In the genomic region with DNA sequence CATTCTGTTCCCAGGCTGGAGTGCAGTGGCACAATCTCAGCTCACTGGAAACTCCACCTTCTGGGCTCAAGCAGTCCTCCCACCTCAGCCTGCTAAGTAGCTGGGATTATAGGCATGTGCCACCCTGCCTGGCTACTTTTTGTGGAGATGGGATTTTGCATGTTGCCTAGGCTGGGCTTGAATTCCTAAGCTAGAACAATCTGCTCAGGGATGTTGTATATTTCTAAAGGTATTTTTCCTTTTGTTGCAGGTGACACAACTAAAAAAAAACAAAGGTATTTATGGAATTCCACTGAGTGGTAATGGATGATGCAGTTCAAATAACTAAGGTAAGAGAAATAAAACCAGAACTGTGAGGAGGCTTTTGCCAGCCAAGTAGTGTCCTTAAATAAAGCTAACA, we compare ENCODE assay signal across 22 cellular contexts. TPM values are rescaled to one million over a fixed set of nuclear protein-coding genes. Genes with fewer than 3 reads are reported as not detected.
A peak's percentile ranks its signal among the peaks of the same experiment; 100 is the strongest.
DNase-seq lines count a peak whose midpoint lies in the region; ATAC-seq, FAIRE-seq and TF ChIP-seq lines count a peak whose summit lies in the region.
"Had no signal": no experiment of that assay in that cellular context is flagged by ENCODE, and none has a peak within 500 bp of the region (broad histone marks: within the 10 kb centered on the region; RNA-seq: fewer than 3 reads in every experiment).

No MANE protein-coding gene starts in this region.

- no peak for TF ChIP-seq POLR2A in breast epithelium (IDR thresholded peaks at IDR 0.05)

- FAIRE-seq in bronchial epithelial cell (lab: Jason Lieb, UNC): no peak
- FAIRE-seq: GM12892 had no signal

- in situ Hi-C loops in mammary epithelial cell (cut with MboI; ENCODE audit: low sequenced_read_pairs in 2 of 2): no loop called here

- no peaks in the 10 kb centered on the region for H4K20me1 ChIP-seq in mammary epithelial cell (ENCODE audit: insufficient read depth, low read length)

- DNase-seq in mammary epithelial cell: peak; percentile 17
- DNase-seq in breast epithelium (ENCODE audit: low spot score in 2 of 2): no peak
- DNase-seq in bronchial epithelial cell (ENCODE audit: low read depth): peak; percentile 13
- no peak for DNase-seq in left lung
- DNase-seq in effector CD4-positive, alpha-beta T cell: no peak
- no peak for DNase-seq in SJCRH30
- no peak for DNase-seq in substantia nigra (lab: John Stamatoyannopoulos, UW)
- DNase-seq: Calu3; CD4-positive, alpha-beta T cell; DMS53; GOT3; NCI-H1105 treated with DMSO at 0.1 percent for 48 hours; NCI-H1694; NCI-H2081 treated with DMSO at 0.1 percent for 48 hours; NCI-H510A; NCI-H774; PC-3 had no signal

- intact Hi-C loops in mammary epithelial cell (cut with micrococcal nuclease): no loop called here
- intact Hi-C loops in breast epithelium (cut with DNase I; ENCODE audit: low total_unique reads): no loop called here
- intact Hi-C loops in left lung (cut with DNase I): no loop called here

- H3K4me3 ChIP-seq in mammary epithelial cell (replicated peaks in 1 of 3; ENCODE audit: insufficient read depth in 1 of 3, low read depth in 2 of 3, low read length in 3 of 3): no peak overlapping the region
- no peak overlapping the region for H3K4me3 ChIP-seq in breast epithelium
- H3K4me3 ChIP-seq in bronchial epithelial cell (ENCODE audit: low read depth, low read length): no peak overlapping the region
- no peak overlapping the region for H3K4me3 ChIP-seq in left lung
- H3K4me3 ChIP-seq in SJCRH30: no peak overlapping the region
- H3K4me3 ChIP-seq: SJSA1 had no signal

- H3K4me1 ChIP-seq in mammary epithelial cell (ENCODE audit: insufficient read depth, low read length) (no peaks in the 10 kb centered on the region), breast epithelium (no peaks in the 10 kb centered on the region), left lung (peaks cover 0 to 7% of the 10 kb centered on the region in 2 donors), SJCRH30 (no peaks in the 10 kb centered on the region)
- H3K4me1 ChIP-seq: SJSA1 had no signal

- CTCF ChIA-PET in mammary epithelial cell (lab: Charles Lee; ENCODE audit: low non-redundant PET): interaction anchor here (0.5 kb wide), 1 partner anchor 65 kb away, joined by 3 read pairs; no protein-coding TSS in a partner anchor

- H2AFZ ChIP-seq in mammary epithelial cell (ENCODE audit: low read depth, low read length): no peak overlapping the region

- no peaks in the 10 kb centered on the region for H3K27me3 ChIP-seq in mammary epithelial cell (ENCODE audit: insufficient read depth, low read length)
- H3K27me3 ChIP-seq in breast epithelium: no peaks in the 10 kb centered on the region
- H3K27me3 ChIP-seq in bronchial epithelial cell (ENCODE audit: control insufficient read depth, insufficient read depth, low read length): no peaks in the 10 kb centered on the region
- H3K27me3 ChIP-seq in left lung: no peaks in the 10 kb centered on the region
- no peaks in the 10 kb centered on the region for H3K27me3 ChIP-seq in SJCRH30
- H3K27me3 ChIP-seq: SJSA1 had no signal

- no peak overlapping the region for H3K4me2 ChIP-seq in mammary epithelial cell (ENCODE audit: insufficient read depth, low read depth, low read length)

- H3K9ac ChIP-seq in mammary epithelial cell (ENCODE audit: insufficient read depth, low read length): no peak overlapping the region

- H3K9me3 ChIP-seq in mammary epithelial cell (replicated peaks; ENCODE audit: insufficient read depth, low read length) (no peaks in the 10 kb centered on the region), breast epithelium (no peaks in the 10 kb centered on the region), left lung (no peaks in the 10 kb centered on the region), SJCRH30 (replicated peaks) (no peaks in the 10 kb centered on the region)
- H3K9me3 ChIP-seq: SJSA1 had no signal

- peaks cover 31% of the 10 kb centered on the region for H3K79me2 ChIP-seq in mammary epithelial cell (ENCODE audit: insufficient read depth, low read length)

- no TSS peak for BruUV-seq in mammary epithelial cell (replicated peaks; lab: Mats Ljungman, UMichigan)

- no peaks in the 10 kb centered on the region for H3K36me3 ChIP-seq in mammary epithelial cell (ENCODE audit: insufficient read depth, low read length)
- no peaks in the 10 kb centered on the region for H3K36me3 ChIP-seq in breast epithelium
- H3K36me3 ChIP-seq in bronchial epithelial cell (ENCODE audit: control insufficient read depth, insufficient read depth, low read length): peaks cover 2% of the 10 kb centered on the region
- peaks cover 0 to 22% of the 10 kb centered on the region in 2 donors for H3K36me3 ChIP-seq in left lung
- peaks cover 10% of the 10 kb centered on the region; the same call in 1 of the 2 replicates for H3K36me3 ChIP-seq in SJCRH30

- dilution Hi-C loops in mammary epithelial cell (cut with HindIII; ENCODE audit: low sequenced_read_pairs): no loop called here

- ATAC-seq in left lung (peak; percentile 70), HG03565 (IDR thresholded peaks at IDR 0.05; ENCODE audit: unreplicated experiment) (no peak)
- ATAC-seq: PC-3 had no signal

- H3K27ac ChIP-seq in mammary epithelial cell (ENCODE audit: insufficient read depth, low read depth, low read length) (no peak overlapping the region), breast epithelium (no peak overlapping the region), left lung (no peak overlapping the region), SJCRH30 (no peak overlapping the region), substantia nigra (ENCODE audit: low read depth, low read length, poor library complexity, severe bottlenecking) (no peak overlapping the region)
- H3K27ac ChIP-seq: 22Rv1, RWPE1, SJSA1 had no signal

- no peak for TF ChIP-seq CTCF in mammary epithelial cell (conservative IDR thresholded peaks at IDR 0.05 in 1 of 2, IDR thresholded peaks at IDR 0.05 in 1 of 2; ENCODE audit: extremely low read depth in 1 of 2, insufficient read depth in 1 of 2, low read depth in 1 of 2, low read length in 2 of 2)
- no peak for TF ChIP-seq CTCF in breast epithelium (IDR thresholded peaks at IDR 0.05)
- no peak for TF ChIP-seq CTCF in bronchial epithelial cell (IDR thresholded peaks at IDR 0.05; ENCODE audit: insufficient read depth, low read length, severe bottlenecking)
- no peak for TF ChIP-seq CTCF in left lung (IDR thresholded peaks at IDR 0.05)

RNA-seq across cellular contexts. Expression of gene PTPRA, which starts 49.7 kb away (rescaled TPM):
- total RNA-seq in mammary epithelial cell (10 to 100 TPM; 37.5 to 39.2 TPM), breast epithelium (100 to 1,000 TPM in 1 of 3 donors, 10 to 100 TPM in 2; 89.1 to 102 (median 96.0) TPM), bronchial epithelial cell (20.8 and 25.2 TPM in 2 replicates), left lung (10 to 100 TPM; 51.0 to 54.0 TPM)
- polyA plus RNA-seq in mammary epithelial cell: 45.2 TPM
- polyA minus RNA-seq in mammary epithelial cell: 42.6 TPM
- total RNA-seq in SJCRH30 (2014; rRNA removed; shearing (Covaris generic)): 44.4 and 48.9 TPM in 2 replicates

Comparison
In these comparisons a context has a peak if more than half of its experiments do, and no peak if none do; other contexts are left out.
1. DNase-seq: peak in mammary epithelial cell (single experiment) and bronchial epithelial cell (single experiment); none in breast epithelium (0 of 2), left lung (0 of 2), effector CD4-positive, alpha-beta T cell (single experiment), SJCRH30 (0 of 2) and substantia nigra (0 of 49).